Comparison of ENCODE assay signal across 10 cellular contexts in the genomic region with DNA sequence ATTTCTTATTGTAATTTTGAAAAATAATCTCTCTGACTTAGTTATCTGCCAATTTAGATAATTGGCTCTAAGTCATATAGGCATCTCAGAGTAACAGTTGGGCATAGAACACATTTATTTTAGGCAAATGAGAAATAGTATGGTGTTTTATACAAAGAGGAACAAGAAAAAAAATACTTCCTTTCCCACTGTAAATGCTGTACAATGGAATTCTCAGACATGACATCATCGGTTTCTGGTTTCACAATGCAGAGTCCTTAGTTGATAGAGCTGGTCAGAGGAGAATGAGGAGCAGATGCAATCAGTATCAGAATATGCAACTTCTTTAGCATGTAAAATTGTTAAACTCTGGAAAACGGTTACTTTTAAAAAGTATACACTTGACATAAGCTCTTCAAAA. TPM values are rescaled to one million over a fixed set of nuclear protein-coding genes. Genes with fewer than 3 reads are reported as not detected.
A peak's percentile ranks its signal among the peaks of the same experiment; 100 is the strongest.
DNase-seq lines count a peak whose midpoint lies in the region; ATAC-seq and TF ChIP-seq lines count a peak whose summit lies in the region.
"Had no signal": no experiment of that assay in that cellular context is flagged by ENCODE, and none has a peak within 500 bp of the region (broad histone marks: within the 10 kb centered on the region; RNA-seq: fewer than 3 reads in every experiment).

No MANE protein-coding gene starts in this region.

- H3K4me3 ChIP-seq in MM.1S (ENCODE audit: low read length) (no peak overlapping the region), mammary epithelial cell (replicated peaks in 1 of 3; ENCODE audit: insufficient read depth in 1 of 3, low read depth in 2 of 3, low read length in 3 of 3) (no peak overlapping the region), lower lobe of right lung (no peak overlapping the region)
- H3K4me3 ChIP-seq: dorsolateral prefrontal cortex had no signal

- H3K79me2 ChIP-seq in MM.1S (ENCODE audit: low read length): no peaks in the 10 kb centered on the region
- no peaks in the 10 kb centered on the region for H3K79me2 ChIP-seq in mammary epithelial cell (ENCODE audit: insufficient read depth, low read length)

- ATAC-seq in lower lobe of right lung: peak; percentile 50 to 62
- no peak for ATAC-seq in GM18519 (IDR thresholded peaks at IDR 0.05; ENCODE audit: low FRiP score, unreplicated experiment)
- ATAC-seq: naive thymus-derived CD8-positive, alpha-beta T cell had no signal

- no peaks in the 10 kb centered on the region for H3F3A ChIP-seq in MM.1S (ENCODE audit: insufficient read depth, low read length)

- no peaks in the 10 kb centered on the region for H4K20me1 ChIP-seq in MM.1S (ENCODE audit: insufficient read depth, low read length)
- H4K20me1 ChIP-seq in mammary epithelial cell (ENCODE audit: insufficient read depth, low read length): no peaks in the 10 kb centered on the region

- H3K9ac ChIP-seq in MM.1S (ENCODE audit: low read length) (no peak overlapping the region), mammary epithelial cell (ENCODE audit: insufficient read depth, low read length) (no peak overlapping the region)

- H3K27me3 ChIP-seq in MM.1S (replicated peaks; ENCODE audit: insufficient read depth, low read length) (no peaks in the 10 kb centered on the region), mammary epithelial cell (ENCODE audit: insufficient read depth, low read length) (no peaks in the 10 kb centered on the region), lower lobe of right lung (ENCODE audit: low read depth) (no peaks in the 10 kb centered on the region)
- H3K27me3 ChIP-seq: dorsolateral prefrontal cortex had no signal

- H3K9me2 ChIP-seq in MM.1S (replicated peaks; ENCODE audit: insufficient read depth, low read length): no peaks in the 10 kb centered on the region

- H3K4me1 ChIP-seq in MM.1S (ENCODE audit: low read length): peaks cover 22% of the 10 kb centered on the region
- peaks cover 61% of the 10 kb centered on the region for H3K4me1 ChIP-seq in mammary epithelial cell (ENCODE audit: insufficient read depth, low read length)
- H3K4me1 ChIP-seq in lower lobe of right lung: no peaks in the 10 kb centered on the region

- H3K27ac ChIP-seq in MM.1S (ENCODE audit: low read length) (no peak overlapping the region), mammary epithelial cell (ENCODE audit: insufficient read depth, low read depth, low read length) (peak overlapping the region; percentile 67), lower lobe of right lung (no peak overlapping the region)
- H3K27ac ChIP-seq: dorsolateral prefrontal cortex had no signal

- H3K4me2 ChIP-seq in MM.1S (ENCODE audit: low read depth, low read length): peak overlapping the region; percentile 1; the same call in 1 of the 2 replicates
- no peak overlapping the region for H3K4me2 ChIP-seq in mammary epithelial cell (ENCODE audit: insufficient read depth, low read depth, low read length)

- TF ChIP-seq CTCF in MM.1S (IDR thresholded peaks at IDR 0.05; ENCODE audit: low read length) (no peak), mammary epithelial cell (conservative IDR thresholded peaks at IDR 0.05 in 1 of 2, IDR thresholded peaks at IDR 0.05 in 1 of 2; ENCODE audit: extremely low read depth in 1 of 2, insufficient read depth in 1 of 2, low read depth in 1 of 2, low read length in 2 of 2) (no peak), lower lobe of right lung (IDR thresholded peaks at IDR 0.05) (no peak)

- H3K9me3 ChIP-seq in MM.1S (replicated peaks; ENCODE audit: insufficient read depth, low read length) (no peaks in the 10 kb centered on the region), mammary epithelial cell (replicated peaks; ENCODE audit: insufficient read depth, low read length) (no peaks in the 10 kb centered on the region), lower lobe of right lung (no peaks in the 10 kb centered on the region)

- intact Hi-C loops in mammary epithelial cell (cut with micrococcal nuclease) (no loop called here), lower lobe of right lung (cut with DNase I) (no loop called here)

- CTCF ChIA-PET in mammary epithelial cell (lab: Charles Lee; ENCODE audit: low non-redundant PET): interaction anchor here (0.5 to 0.9 kb wide), 2 partner anchors 32 to 43 kb away, joined by 3 to 4 read pairs; no protein-coding TSS in a partner anchor

- in situ Hi-C loops in mammary epithelial cell (cut with MboI; ENCODE audit: low sequenced_read_pairs in 2 of 2): no loop called here

- no TSS peak for BruUV-seq in mammary epithelial cell (replicated peaks; lab: Mats Ljungman, UMichigan)

- 85% methylated on average over 2 of the region's 2 CpGs for WGBS in mammary epithelial cell (ENCODE audit: low coverage, missing lambda C conversion rate)

- H2AFZ ChIP-seq in MM.1S (ENCODE audit: low read length): no peak overlapping the region
- H2AFZ ChIP-seq in mammary epithelial cell (ENCODE audit: low read depth, low read length): no peak overlapping the region

- dilution Hi-C loops in mammary epithelial cell (cut with HindIII; ENCODE audit: low sequenced_read_pairs): no loop called here

- DNase-seq in COLO829 (ENCODE audit: low spot score) (peak; percentile 2), MM.1S (peak; percentile 39), mammary epithelial cell (peak; percentile 93), lower lobe of right lung (no peak), KG1 (lab: John Stamatoyannopoulos, UW) (no peak), DMS 273 (lab: John Stamatoyannopoulos, UW; ENCODE audit: unreplicated experiment) (no peak), occipital lobe (lab: John Stamatoyannopoulos, UW) (no peak)
- DNase-seq: dorsolateral prefrontal cortex; naive thymus-derived CD8-positive, alpha-beta T cell had no signal

- H3K36me3 ChIP-seq in MM.1S (replicated peaks; ENCODE audit: insufficient read depth, low read length) (no peaks in the 10 kb centered on the region), mammary epithelial cell (ENCODE audit: insufficient read depth, low read length) (no peaks in the 10 kb centered on the region), lower lobe of right lung (no peaks in the 10 kb centered on the region)

RNA-seq across cellular contexts. Expression of gene PLK2, which starts 49.4 kb away (rescaled TPM):
- total RNA-seq in mammary epithelial cell (100 to 1,000 TPM; 336 to 534 TPM), lower lobe of right lung (37.5 TPM), occipital lobe (448 TPM)
- 73.2 TPM for polyA plus RNA-seq in mammary epithelial cell
- 301 TPM for polyA minus RNA-seq in mammary epithelial cell

Comparison
In these comparisons a context has a peak if more than half of its experiments do, and no peak if none do; other contexts are left out.
1. DNase-seq: peak in COLO829 (single experiment), MM.1S (single experiment) and mammary epithelial cell (single experiment); none in lower lobe of right lung (single experiment), KG1 (single experiment), DMS 273 (single experiment) and occipital lobe (single experiment).